8 cellular contexts compared by ENCODE assay signal in the genomic region with DNA sequence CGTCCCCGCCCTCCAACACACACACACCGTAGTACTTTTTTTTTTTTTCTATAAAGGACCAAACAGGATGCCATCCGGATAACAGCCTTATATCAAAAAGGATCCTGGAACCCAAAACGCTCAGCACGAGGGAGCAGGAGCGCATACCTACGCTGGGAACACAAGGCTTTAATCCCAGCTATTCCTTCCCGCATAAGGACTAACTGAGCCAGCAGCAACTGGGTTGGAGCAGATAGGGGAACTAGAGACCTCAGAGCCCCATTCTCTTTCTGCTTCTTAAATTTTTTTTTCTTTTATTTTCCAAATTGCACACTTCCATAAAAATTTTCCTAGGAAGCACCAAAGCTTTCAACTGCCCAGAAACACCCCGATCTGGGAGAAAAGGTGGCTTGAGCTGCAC. TPM values are rescaled to one million over a fixed set of nuclear protein-coding genes. Genes with fewer than 3 reads are reported as not detected.
A peak's percentile ranks its signal among the peaks of the same experiment; 100 is the strongest.
DNase-seq lines count a peak whose midpoint lies in the region; ATAC-seq and TF ChIP-seq lines count a peak whose summit lies in the region.

No MANE protein-coding gene starts in this region.

- CTCF ChIA-PET in MCF 10A (lab: Yijun Ruan, JAX), result interaction anchor here (0.8 to 1.2 kb wide), 2 partner anchors 11 to 213 kb away, joined by 4 to 8 read pairs; no protein-coding TSS in a partner anchor

- BruUV-seq in MCF 10A (replicated peaks; lab: Mats Ljungman, UMichigan), result no TSS peak

- H3K4me3 ChIP-seq in breast epithelium (peak overlapping the region; percentile 73 to 91 (median 85)), ascending aorta (peak overlapping the region; percentile 72 to 86), lung (peak overlapping the region; percentile 82), transverse colon (peak overlapping the region; percentile 43 to 87 (median 70))

- no peaks in the 10 kb centered on the region for H3K36me3 Mint-ChIP-seq in MCF 10A (ENCODE audit: insufficient read depth, unreplicated experiment)

- TF ChIP-seq EP300 in transverse colon (IDR thresholded peaks at IDR 0.05; ENCODE audit: low read depth), result no peak

- no peaks in the 10 kb centered on the region for H3K36me3 ChIP-seq in breast epithelium
- no peaks in the 10 kb centered on the region for H3K36me3 ChIP-seq in ascending aorta
- no peaks in the 10 kb centered on the region for H3K36me3 ChIP-seq in lung (ENCODE audit: control insufficient read depth in 2 of 2, insufficient read depth in 2 of 2, low read length in 2 of 2)
- no peaks in the 10 kb centered on the region for H3K36me3 ChIP-seq in transverse colon

- H3K27me3 ChIP-seq in breast epithelium (no peaks in the 10 kb centered on the region), ascending aorta (no peaks in the 10 kb centered on the region), lung (ENCODE audit: control insufficient read depth, insufficient read depth) (no peaks in the 10 kb centered on the region), transverse colon (no peaks in the 10 kb centered on the region)

- H3K4me1 ChIP-seq in breast epithelium (no peaks in the 10 kb centered on the region), ascending aorta (peaks cover 4 to 16% of the 10 kb centered on the region in 2 donors), lung (ENCODE audit: control insufficient read depth in 2 of 2, insufficient read depth in 2 of 2, low read length in 2 of 2) (peaks cover 0 to 6% of the 10 kb centered on the region in 2 donors), transverse colon (peaks cover 0 to 31% (median 21%) of the 10 kb centered on the region in 4 donors)

- H3K4me3 Mint-ChIP-seq in MCF 10A (ENCODE audit: unreplicated experiment), result no peak overlapping the region

- H3K27me3 Mint-ChIP-seq in MCF 10A (ENCODE audit: insufficient read depth, unreplicated experiment), result no peaks in the 10 kb centered on the region

- DNase-seq in breast epithelium (ENCODE audit: low spot score in 2 of 2) (no peak), MCF 10A (ENCODE audit: unreplicated experiment) (no peak), ascending aorta (ENCODE audit: low spot score in 2 of 2) (no peak), lung (ENCODE audit: low spot score) (no peak), transverse colon (no peak)
- no peak for DNase-seq in activated effector memory CD4-positive, alpha-beta T cell treated with Interleukin-2 at 50 U/mL for 16 hours
- no peak for DNase-seq in stimulated activated CD4-positive, alpha-beta T cell treated with anti-CD3 and anti-CD28 coated beads, Interleukin-1b, Interleukin-23, amount 100 ng/mL, for 48 hours

- H3K9me3 Mint-ChIP-seq in MCF 10A (ENCODE audit: unreplicated experiment), result peaks cover 7% of the 10 kb centered on the region

- H3K27ac Mint-ChIP-seq in MCF 10A (ENCODE audit: low read depth, unreplicated experiment), result no peak overlapping the region

- intact Hi-C loops in breast epithelium (cut with DNase I; ENCODE audit: low total_unique reads) (loop anchor here (5.0 kb wide), 1 partner anchor 1489 kb away; no protein-coding TSS in a partner anchor), MCF 10A (cut with micrococcal nuclease) (no loop called here), ascending aorta (cut with DNase I) (no loop called here), transverse colon (cut with DNase I; ENCODE audit: low total_unique reads) (no loop called here)

- WGBS in lung, 2 donors, result 23 to 25% methylated on average over 10 of the region's 10 CpGs
- WGBS in transverse colon (ENCODE audit: low coverage in 1 of 2), 2 donors, result 17 to 37% methylated on average over 1 to 10 of the region's 10 CpGs

- POLR2A ChIA-PET in MCF 10A (lab: Yijun Ruan, JAX), result no interaction called here

- in situ Hi-C loops in transverse colon (cut with MboI; ENCODE audit: low pct_ligation_motif_present in 1 of 4, low pct_unique_long_range_greater_than_20kb in 1 of 4, low sequenced_read_pairs in 3 of 4), result no loop called here

- TF ChIP-seq CTCF in breast epithelium (IDR thresholded peaks at IDR 0.05) (no peak), MCF 10A (IDR thresholded peaks at IDR 0.05; ENCODE audit: unreplicated experiment) (no peak), ascending aorta (IDR thresholded peaks at IDR 0.05) (no peak), lung (IDR thresholded peaks at IDR 0.05; ENCODE audit: control extremely low read depth, extremely low read depth) (no peak), transverse colon (IDR thresholded peaks at IDR 0.05) (no peak)

- ATAC-seq in lung (ENCODE audit: insufficient read depth, low FRiP score), result no peak
- no peak for ATAC-seq in GM21367 (IDR thresholded peaks at IDR 0.05; ENCODE audit: unreplicated experiment)

- TF ChIP-seq POLR2A in breast epithelium (IDR thresholded peaks at IDR 0.05) (no peak), transverse colon (IDR thresholded peaks at IDR 0.05) (no peak)

- peaks cover 7 to 13% of the 10 kb centered on the region in 2 donors for H3K9me3 ChIP-seq in breast epithelium
- peaks cover 0 to 10% of the 10 kb centered on the region in 2 donors for H3K9me3 ChIP-seq in ascending aorta
- no peaks in the 10 kb centered on the region for H3K9me3 ChIP-seq in lung (ENCODE audit: control insufficient read depth in 2 of 2, insufficient read depth in 1 of 2, low read length in 1 of 2)
- peaks cover 7 to 10% of the 10 kb centered on the region in 2 donors for H3K9me3 ChIP-seq in transverse colon

- H3K27ac ChIP-seq in breast epithelium, result peak overlapping the region; percentile 50 to 82
- H3K27ac ChIP-seq in ascending aorta, result peak overlapping the region; percentile 78 to 82
- H3K27ac ChIP-seq in lung (ENCODE audit: low read depth in 1 of 2, low read length in 1 of 2), result peak overlapping the region in 1 of 2 donors; percentile 90
- peak overlapping the region; percentile 72 to 82 (median 76) for H3K27ac ChIP-seq in transverse colon

- no peaks in the 10 kb centered on the region for H3K4me1 Mint-ChIP-seq in MCF 10A (ENCODE audit: insufficient read depth, unreplicated experiment)

RNA-seq across cellular contexts. Expression of a gene that starts 1.3 kb away (rescaled TPM):
- total RNA-seq in breast epithelium (10 to 100 TPM; 13.6 to 16.6 (median 13.8) TPM), MCF 10A (2022) (4.7 and 4.9 TPM in 2 replicates), ascending aorta (14.8 TPM), lung (10 to 100 TPM; 23.9 to 34.3 TPM), transverse colon (100 to 1,000 TPM in 3 of 4 donors, 10 to 100 TPM in 1; 91.5 to 179 (median 116) TPM)
- polyA plus RNA-seq in lung, result 1 to 10 TPM; 4.3 to 6.2 TPM

RNA-seq across cellular contexts. Expression of a gene that starts 49.3 kb away (rescaled TPM):
- total RNA-seq in breast epithelium (10 to 100 TPM; 13.8 to 25.5 (median 14.1) TPM), MCF 10A (2022) (12.0 and 12.9 TPM in 2 replicates), ascending aorta (1.9 TPM), lung (10 to 100 TPM; 19.6 to 62.6 TPM), transverse colon (10 to 100 TPM in 1 of 4 donors, 1 to 10 TPM in 3; 5.8 to 22.9 (median 7.1) TPM)
- 1 to 10 TPM; 7.1 to 8.3 TPM for polyA plus RNA-seq in lung

RNA-seq across cellular contexts. Expression of a gene that starts 49.7 kb away (rescaled TPM):
- total RNA-seq in breast epithelium, result 10 to 100 TPM; 31.2 to 54.4 (median 48.4) TPM
- 57.0 and 65.0 TPM in 2 replicates for total RNA-seq in MCF 10A (2022)
- 18.0 TPM for total RNA-seq in ascending aorta
- 10 to 100 TPM; 35.6 to 66.4 TPM for total RNA-seq in lung
- 10 to 100 TPM; 14.3 to 23.9 TPM for polyA plus RNA-seq in lung
- total RNA-seq in transverse colon, result 10 to 100 TPM; 19.4 to 38.0 (median 27.8) TPM
